Comparison of ENCODE assay signal across 20 cellular contexts in the genomic region with DNA sequence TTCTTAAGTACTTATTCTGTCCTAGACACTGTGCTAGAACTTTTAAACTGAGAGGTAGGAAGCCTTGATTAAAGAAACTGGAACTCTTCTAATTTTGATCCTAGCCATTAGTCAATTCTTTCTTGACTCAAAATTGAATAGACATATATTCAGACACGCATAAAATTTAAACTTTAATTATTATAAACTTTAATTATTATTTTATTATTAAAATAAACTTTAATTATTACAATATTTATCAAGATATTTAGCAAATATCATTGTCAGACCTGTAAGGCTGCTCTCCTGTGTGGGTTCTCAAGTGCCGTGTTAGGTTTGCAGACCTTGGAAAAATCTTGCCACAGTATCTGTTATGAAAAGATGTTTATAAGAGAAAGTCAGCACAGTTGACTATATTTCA.
DNase-seq lines count a peak whose midpoint lies in the region; FAIRE-seq and TF ChIP-seq lines count a peak whose summit lies in the region.
"Had no signal": no experiment of that assay in that cellular context is flagged by ENCODE, and none has a peak within 500 bp of the region (broad histone marks: within the 10 kb centered on the region; RNA-seq: fewer than 3 reads in every experiment).

No MANE protein-coding gene starts in this region.

- FAIRE-seq in G401.6 (lab: Jason Lieb, UNC) (peak; percentile 58), colon (lab: Jason Lieb, UNC) (peak; percentile 74), kidney (lab: Jason Lieb, UNC) (peak; percentile 23)
- FAIRE-seq: A549, D721Med, GM12878, GM12892, GM18507 had no signal

- no peaks in the 10 kb centered on the region for H3K4me1 ChIP-seq in kidney (ENCODE audit: control insufficient read depth in 1 of 2, insufficient read depth in 1 of 2, low read depth in 1 of 2, low read length in 2 of 2)
- H3K4me1 ChIP-seq: A549; BLaER1 treated with 17β-estradiol and CSF1 and Interleukin-3, amounts not matched to agents 10 nM and 100 nM; Caco-2 had no signal

- H3K9me3 ChIP-seq in kidney (ENCODE audit: control insufficient read depth in 1 of 2, low read length in 2 of 2): no peaks in the 10 kb centered on the region
- H3K9me3 ChIP-seq: A549; BLaER1 treated with 17β-estradiol and CSF1 and Interleukin-3, amounts not matched to agents 10 nM and 100 nM; Caco-2 had no signal

- no peaks in the 10 kb centered on the region for H3K36me3 ChIP-seq in kidney (ENCODE audit: control insufficient read depth in 1 of 2, insufficient read depth in 2 of 2, low read length in 2 of 2)
- H3K36me3 ChIP-seq in H7 (replicated peaks; ENCODE audit: control insufficient read depth, insufficient read depth, low read length): no peaks in the 10 kb centered on the region
- H3K36me3 ChIP-seq: BLaER1 treated with 17β-estradiol and CSF1 and Interleukin-3, amounts not matched to agents 10 nM and 100 nM had no signal

- TF ChIP-seq CTCF in kidney (IDR thresholded peaks at IDR 0.05; ENCODE audit: borderline replicate concordance, extremely low read depth, insufficient read depth): no peak

- intact Hi-C loops in kidney (cut with DNase I): no loop called here

- H3K27ac ChIP-seq in kidney (ENCODE audit: low read depth in 2 of 2, low read length in 2 of 2): no peak overlapping the region
- H3K27ac ChIP-seq: 22Rv1; A549; BLaER1 treated with 17β-estradiol and CSF1 and Interleukin-3, amounts not matched to agents 10 nM and 100 nM; C4-2B had no signal

- H3K4me3 ChIP-seq in kidney (ENCODE audit: low read length in 2 of 2) (no peak overlapping the region), H7 (ENCODE audit: insufficient read depth, low read depth, low read length) (no peak overlapping the region)
- H3K4me3 ChIP-seq: A549; BLaER1 treated with 17β-estradiol and CSF1 and Interleukin-3, amounts not matched to agents 10 nM and 100 nM; GM12878 had no signal

- DNase-seq in kidney (no peak), H7 (no peak), NCI-H2227 (lab: John Stamatoyannopoulos, UW; ENCODE audit: unreplicated experiment) (no peak)
- DNase-seq: AML-193; Caco-2; Calu3; CD4-positive, alpha-beta T cell; CD8-positive, alpha-beta T cell; DMS79 treated with DMSO at 0.1 percent for 48 hours; GDM1 had no signal

- H3K27me3 ChIP-seq in H7 (ENCODE audit: control insufficient read depth, insufficient read depth, low read length): no peaks in the 10 kb centered on the region
- H3K27me3 ChIP-seq: BLaER1 treated with 17β-estradiol and CSF1 and Interleukin-3, amounts not matched to agents 10 nM and 100 nM had no signal

- H3K9ac ChIP-seq in kidney (ENCODE audit: low read length in 2 of 2): no peak overlapping the region
- H3K9ac ChIP-seq: BLaER1 treated with 17β-estradiol and CSF1 and Interleukin-3, amounts not matched to agents 10 nM and 100 nM had no signal
